Comparison of ENCODE assay signal across 5 cellular contexts in the genomic region with DNA sequence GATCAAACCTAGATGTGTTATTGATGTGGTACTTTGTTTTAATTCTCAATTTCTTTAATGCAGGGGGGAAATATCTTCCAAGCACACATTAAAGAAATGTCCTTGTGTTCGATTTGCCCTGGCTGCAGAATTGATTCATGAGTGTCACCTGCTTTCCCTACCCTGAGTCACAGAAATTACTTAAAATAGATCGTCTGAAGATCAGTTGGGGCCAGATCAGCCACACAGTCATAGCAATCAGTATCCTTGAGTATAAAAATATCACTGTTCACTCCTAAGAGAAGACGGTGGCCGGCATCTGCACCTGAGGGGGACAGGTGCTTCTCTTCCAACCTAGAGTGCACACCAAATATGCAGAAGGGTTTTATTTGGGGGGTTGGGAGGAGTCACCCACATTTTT.
"Had no signal": no experiment of that assay in that cellular context is flagged by ENCODE, and none has a peak within 500 bp of the region (broad histone marks: within the 10 kb centered on the region; RNA-seq: fewer than 3 reads in every experiment).

No MANE protein-coding gene starts in this region.

- H2AFZ ChIP-seq: GM23338 had no signal

- H3K4me3 ChIP-seq: GM23338 had no signal

- H3K4me2 ChIP-seq: GM23338 had no signal

- H3K27ac ChIP-seq: HL-60 had no signal

- ATAC-seq: GM23338, HepG2 had no signal

- DNase-seq: H9, HCEC 1CT had no signal
